In the genomic region with DNA sequence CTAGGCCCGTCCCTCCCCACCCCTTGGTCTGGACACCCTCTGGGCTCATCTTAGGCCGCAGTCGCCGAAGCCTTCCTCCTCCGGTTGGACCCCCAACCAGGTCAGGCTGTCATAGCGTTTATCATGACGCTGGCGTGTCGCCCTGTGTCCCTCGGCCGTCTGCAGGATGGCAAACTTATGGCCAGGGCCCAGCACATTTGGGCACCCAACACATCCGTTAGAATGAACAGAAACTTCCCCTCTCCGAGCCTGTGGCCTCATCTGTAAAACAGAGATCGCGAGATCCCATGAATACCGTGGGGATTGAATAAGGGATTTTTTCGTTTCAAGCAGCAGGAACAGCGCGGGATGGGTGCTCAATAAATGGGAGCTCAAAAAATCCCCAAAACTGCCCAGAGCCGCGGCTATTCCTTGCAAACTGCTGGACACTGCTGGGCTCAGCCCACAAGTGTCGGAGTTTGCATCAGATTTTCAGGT, we compare ENCODE assay signal across 8 cellular contexts. TPM values are rescaled to one million over a fixed set of nuclear protein-coding genes. Genes with fewer than 3 reads are reported as not detected.
DNase-seq lines count a peak whose midpoint lies in the region; ATAC-seq and TF ChIP-seq lines count a peak whose summit lies in the region.

No MANE protein-coding gene starts in this region.

- H3K4me1 Mint-ChIP-seq in IgD-negative memory B cell: peaks cover 27 to 35% (median 28%) of the 10 kb centered on the region in 3 donors
- H3K4me1 Mint-ChIP-seq in activated CD8-positive, alpha-beta T cell treated with anti-CD3 and anti-CD28 coated beads for 36 hours (ENCODE audit: low read depth): peaks cover 38% of the 10 kb centered on the region

- CTCF ChIA-PET in activated CD8-positive, alpha-beta T cell treated with anti-CD3 and anti-CD28 coated beads for 36 hours (lab: Charles Lee): interaction anchor here (1.0 to 2.8 kb wide), 10 partner anchors 16 to 199 kb away, joined by 3 to 11 read pairs (median 3); no protein-coding TSS in a partner anchor

- POLR2A ChIA-PET in activated CD8-positive, alpha-beta T cell treated with anti-CD3 and anti-CD28 coated beads for 36 hours (lab: Charles Lee): interaction anchor here (0.5 to 2.8 kb wide), 24 partner anchors 8 to 144 kb away, joined by 3 to 18 read pairs (median 5); a partner anchor contains a TSS

- H3K4me3 Mint-ChIP-seq in IgD-negative memory B cell: peak overlapping the region; percentile 95 to 100 (median 98)
- H3K4me3 Mint-ChIP-seq in activated CD8-positive, alpha-beta T cell treated with anti-CD3 and anti-CD28 coated beads for 36 hours: peak overlapping the region; percentile 99

- intact Hi-C loops in activated CD8-positive, alpha-beta T cell treated with anti-CD3 and anti-CD28 coated beads for 36 hours (cut with micrococcal nuclease): no loop called here
- intact Hi-C loops in posterior vena cava (cut with DNase I): no loop called here

- peak; percentile 35 for ATAC-seq in GM21717 (IDR thresholded peaks at IDR 0.05; ENCODE audit: unreplicated experiment)
- ATAC-seq in activated CD8-positive, alpha-beta T cell treated with anti-CD3 and anti-CD28 coated beads for 36 hours: peak; percentile 17

- peak; percentile 41 for DNase-seq in activated CD4-positive, alpha-beta T cell treated with anti-CD3 and anti-CD28 coated beads for 48 hours
- DNase-seq in activated CD4-positive, alpha-beta T cell treated with anti-CD3 and anti-CD28 coated beads for 1 hour: no peak
- peak; percentile 41 for DNase-seq in activated CD8-positive, alpha-beta T cell treated with anti-CD3 and anti-CD28 coated beads for 36 hours
- DNase-seq in foreskin melanocyte (peak; percentile 16), posterior vena cava (ENCODE audit: low spot score) (peak; percentile 89)
- no peak for DNase-seq in central memory CD4-positive, alpha-beta T cell

- H3K9me3 Mint-ChIP-seq in IgD-negative memory B cell: no peaks in the 10 kb centered on the region
- no peaks in the 10 kb centered on the region for H3K9me3 Mint-ChIP-seq in activated CD8-positive, alpha-beta T cell treated with anti-CD3 and anti-CD28 coated beads for 36 hours

- no peak for TF ChIP-seq CTCF in activated CD8-positive, alpha-beta T cell treated with anti-CD3 and anti-CD28 coated beads for 36 hours (IDR thresholded peaks at IDR 0.05)

- no peaks in the 10 kb centered on the region for H3K27me3 Mint-ChIP-seq in IgD-negative memory B cell
- H3K27me3 Mint-ChIP-seq in activated CD8-positive, alpha-beta T cell treated with anti-CD3 and anti-CD28 coated beads for 36 hours: no peaks in the 10 kb centered on the region

- H3K36me3 Mint-ChIP-seq in IgD-negative memory B cell: no peaks in the 10 kb centered on the region
- peaks cover 12% of the 10 kb centered on the region for H3K36me3 Mint-ChIP-seq in activated CD8-positive, alpha-beta T cell treated with anti-CD3 and anti-CD28 coated beads for 36 hours (ENCODE audit: low read depth)

- peak overlapping the region; percentile 92 to 99 (median 99) for H3K27ac Mint-ChIP-seq in IgD-negative memory B cell
- peak overlapping the region; percentile 98 for H3K27ac Mint-ChIP-seq in activated CD8-positive, alpha-beta T cell treated with anti-CD3 and anti-CD28 coated beads for 36 hours

RNA-seq across cellular contexts. Expression of a gene that starts 0.6 kb away (rescaled TPM):
- polyA plus RNA-seq in IgD-negative memory B cell: 37.7 TPM
- 10 to 100 TPM; 21.2 to 21.3 TPM for total RNA-seq in activated CD8-positive, alpha-beta T cell treated with anti-CD3 and anti-CD28 coated beads for 36 hours
- total RNA-seq in posterior vena cava: 10 to 100 TPM; 27.8 to 29.0 TPM

Comparison
In these comparisons a context has a peak if more than half of its experiments do, and no peak if none do; other contexts are left out.
1. DNase-seq: peak in activated CD4-positive, alpha-beta T cell treated with anti-CD3 and anti-CD28 coated beads for 48 hours (single experiment), activated CD8-positive, alpha-beta T cell treated with anti-CD3 and anti-CD28 coated beads for 36 hours (single experiment), foreskin melanocyte (single experiment) and posterior vena cava (single experiment); none in activated CD4-positive, alpha-beta T cell treated with anti-CD3 and anti-CD28 coated beads for 1 hour (single experiment) and central memory CD4-positive, alpha-beta T cell (single experiment).